Comparison of ENCODE assay signal across 8 cellular contexts in genomic region chr2:26016743-26017085, GRCh38. TPM values are rescaled to one million over a fixed set of nuclear protein-coding genes. Genes with fewer than 3 reads are reported as not detected.
DNase-seq lines count a peak whose midpoint lies in the region; ATAC-seq, FAIRE-seq and TF ChIP-seq lines count a peak whose summit lies in the region.
"Not testable (repeated sequence)": the region's sequence is repeated elsewhere in the genome, so short reads cannot be mapped to it uniquely, and the experiment has no call there.

No MANE protein-coding gene starts in this region.

- H4K20me1 ChIP-seq in GM23338 (replicated peaks; ENCODE audit: insufficient read depth), result not testable (repeated sequence)

- in situ Hi-C loops in gastrocnemius medialis (cut with MboI; ENCODE audit: low sequenced_read_pairs in 4 of 4), result not testable (repeated sequence)

- H3K14ac ChIP-seq in mesenchymal stem cell (ENCODE audit: low read length in 2 of 2), result not testable (repeated sequence)

- intact Hi-C loops in ascending aorta (cut with DNase I); esophagus squamous epithelium (cut with DNase I); gastrocnemius medialis (cut with DNase I; ENCODE audit: low total_unique reads); upper lobe of right lung (cut with DNase I): not testable (repeated sequence)

- not testable (repeated sequence) for H4K91ac ChIP-seq in mesenchymal stem cell (ENCODE audit: low read length)

- H3K9ac ChIP-seq in mesenchymal stem cell (ENCODE audit: low read length), result peak overlapping the region; percentile 25
- H3K9ac ChIP-seq in subcutaneous abdominal adipose tissue (ENCODE audit: low read length in 5 of 5), result peak overlapping the region in 2 of 5 donors; percentile 42 to 77

- 0 out of 2 replicates have a peak overlapping the region, but pooled peaks have one; percentile 52 for H2AFZ ChIP-seq in GM23338
- not testable (repeated sequence) for H2AFZ ChIP-seq in mesenchymal stem cell (ENCODE audit: low read depth, low read length)

- not testable (repeated sequence) for TF ChIP-seq RAD21 in A549 (conservative IDR thresholded peaks at IDR 0.05 in 1 of 2, IDR thresholded peaks at IDR 0.05 in 1 of 2)

- H4K8ac ChIP-seq in mesenchymal stem cell (ENCODE audit: low read length), result not testable (repeated sequence)

- 98% methylated on average over 5 of the region's 5 CpGs for WGBS in A549 (ENCODE audit: missing lambda C conversion rate)
- WGBS in esophagus squamous epithelium, 2 donors, result 72 to 80% methylated on average over 5 of the region's 5 CpGs
- 96% methylated on average over 5 of the region's 5 CpGs for WGBS in mesenchymal stem cell

- not testable (repeated sequence) for H3K79me2 ChIP-seq in GM23338 (replicated peaks; ENCODE audit: insufficient read depth)

- H3K27ac ChIP-seq in A549, result peak overlapping the region; percentile 73 to 93
- not testable (repeated sequence) for H3K27ac ChIP-seq in GM23338 (ENCODE audit: low read depth); mesenchymal stem cell (ENCODE audit: low read length, poor library complexity, severe bottlenecking)
- H3K27ac ChIP-seq in ascending aorta, result peak overlapping the region; percentile 64 to 72
- peak overlapping the region; percentile 31 to 93 (median 86) for H3K27ac ChIP-seq in esophagus squamous epithelium
- peak overlapping the region; percentile 74 to 95 (median 90) for H3K27ac ChIP-seq in gastrocnemius medialis
- H3K27ac ChIP-seq in subcutaneous abdominal adipose tissue (ENCODE audit: low read depth, low read length), result peak overlapping the region; percentile 53
- H3K27ac ChIP-seq in upper lobe of right lung, result peak overlapping the region; percentile 43

- peaks cover 20% of the 10 kb centered on the region for H3K4me1 Mint-ChIP-seq in GM23338

- H3K27me3 Mint-ChIP-seq in GM23338 (ENCODE audit: insufficient read depth, low read depth, poor library complexity), result not testable (repeated sequence)

- not testable (repeated sequence) for H3K9me3 ChIP-seq in A549; ascending aorta; esophagus squamous epithelium; mesenchymal stem cell (ENCODE audit: control insufficient read depth, low read length); gastrocnemius medialis; subcutaneous abdominal adipose tissue (ENCODE audit: control insufficient read depth in 5 of 5, low read length in 5 of 5); upper lobe of right lung

- not testable (repeated sequence) for H3K4me3 ChIP-seq in A549; GM23338; esophagus squamous epithelium; mesenchymal stem cell (ENCODE audit: insufficient read depth in 1 of 2, low read depth in 1 of 2, low read length in 2 of 2); gastrocnemius medialis; subcutaneous abdominal adipose tissue (ENCODE audit: low read depth in 1 of 5, low read length in 5 of 5); upper lobe of right lung
- peak overlapping the region in 1 of 2 donors; percentile 32 for H3K4me3 ChIP-seq in ascending aorta

- H3K27me3 ChIP-seq in GM23338 (ENCODE audit: insufficient read depth); ascending aorta; esophagus squamous epithelium; mesenchymal stem cell (ENCODE audit: control insufficient read depth in 1 of 2, insufficient read depth in 1 of 2, low read length in 2 of 2); gastrocnemius medialis; subcutaneous abdominal adipose tissue (ENCODE audit: control insufficient read depth in 5 of 5, insufficient read depth in 4 of 5, low read length in 5 of 5); upper lobe of right lung: not testable (repeated sequence)

- H3K23ac ChIP-seq in mesenchymal stem cell (ENCODE audit: low read length in 2 of 2), result not testable (repeated sequence)

- not testable (repeated sequence) for H3K36me3 Mint-ChIP-seq in GM23338 (ENCODE audit: low read depth)

- H2BK120ac ChIP-seq in mesenchymal stem cell (ENCODE audit: low read depth, low read length), result not testable (repeated sequence)

- H2BK12ac ChIP-seq in mesenchymal stem cell (ENCODE audit: low read length in 2 of 2), result not testable (repeated sequence)

- TF ChIP-seq EP300 in A549 (IDR thresholded peaks at IDR 0.05), result not testable (repeated sequence)

- H2BK15ac ChIP-seq in mesenchymal stem cell (ENCODE audit: low read depth, poor library complexity, severe bottlenecking), result not testable (repeated sequence)

- H3K4ac ChIP-seq in mesenchymal stem cell (ENCODE audit: low read depth in 1 of 2, low read length in 2 of 2), result not testable (repeated sequence)

- H3K4me2 ChIP-seq in A549; GM23338; mesenchymal stem cell (ENCODE audit: low read length, poor library complexity, severe bottlenecking): not testable (repeated sequence)

- CTCF ChIA-PET in A549 (lab: Yijun Ruan, JAX), result interaction anchor here (0.6 to 6.3 kb wide), 9 partner anchors 9 to 168 kb away, joined by 3 to 52 read pairs (median 10); partner anchors contain the start of gene RAB10

- POLR2A ChIA-PET in A549 (lab: Yijun Ruan, JAX), result interaction anchor here (2.9 kb wide), 1 partner anchor 18 kb away, joined by 38 read pairs; the partner anchor contains the start of gene RAB10

- not testable (repeated sequence) for TF ChIP-seq POLR2A in A549 (IDR thresholded peaks at IDR 0.05; ENCODE audit: low read length); esophagus squamous epithelium (IDR thresholded peaks at IDR 0.05); gastrocnemius medialis (IDR thresholded peaks at IDR 0.05)

- H2AK5ac ChIP-seq in mesenchymal stem cell (ENCODE audit: low read length, severe bottlenecking), result peak overlapping the region; percentile 57

- H3K4me1 ChIP-seq in A549, result peaks cover 83% of the 10 kb centered on the region
- not testable (repeated sequence) for H3K4me1 ChIP-seq in GM23338 (ENCODE audit: insufficient read depth)
- peaks cover 5 to 22% of the 10 kb centered on the region in 2 donors for H3K4me1 ChIP-seq in ascending aorta
- H3K4me1 ChIP-seq in esophagus squamous epithelium, result peaks cover 39 to 91% (median 41%) of the 10 kb centered on the region in 3 donors
- H3K4me1 ChIP-seq in mesenchymal stem cell (ENCODE audit: control insufficient read depth, insufficient read depth, low read depth, low read length), result peaks cover 19% of the 10 kb centered on the region
- H3K4me1 ChIP-seq in gastrocnemius medialis, result peaks cover 25 to 36% of the 10 kb centered on the region in 2 donors
- H3K4me1 ChIP-seq in subcutaneous abdominal adipose tissue (ENCODE audit: control insufficient read depth in 5 of 5, insufficient read depth in 5 of 5, low read length in 5 of 5), result peaks cover 9 to 33% (median 23%) of the 10 kb centered on the region in 5 donors
- H3K4me1 ChIP-seq in upper lobe of right lung, result peaks cover 28% of the 10 kb centered on the region

- H3K79me1 ChIP-seq in mesenchymal stem cell (replicated peaks; ENCODE audit: low read length, poor library complexity, severe bottlenecking), result not testable (repeated sequence)

- not testable (repeated sequence) for H3K27ac Mint-ChIP-seq in GM23338

- not testable (repeated sequence) for H2BK5ac ChIP-seq in mesenchymal stem cell (ENCODE audit: low read depth, low read length, poor library complexity, severe bottlenecking)

- FAIRE-seq in A549 (lab: Jason Lieb, UNC), result not testable (repeated sequence)

- H3K36me3 ChIP-seq in GM23338 (ENCODE audit: insufficient read depth); ascending aorta; esophagus squamous epithelium; mesenchymal stem cell (ENCODE audit: control insufficient read depth in 1 of 2, insufficient read depth in 2 of 2, low read depth in 1 of 2, low read length in 2 of 2); gastrocnemius medialis; subcutaneous abdominal adipose tissue (ENCODE audit: control insufficient read depth in 5 of 5, insufficient read depth in 5 of 5, low read length in 5 of 5); upper lobe of right lung: not testable (repeated sequence)

- ATAC-seq in A549, GM23338, gastrocnemius medialis, upper lobe of right lung: not testable (repeated sequence)

- not testable (repeated sequence) for DNase-seq in A549 (ENCODE audit: low read depth in 1 of 2, low spot score in 1 of 2); GM23338 (ENCODE audit: low spot score); ascending aorta (ENCODE audit: low spot score in 2 of 2); esophagus squamous epithelium (lab: John Stamatoyannopoulos, UW); mesenchymal stem cell; gastrocnemius medialis
- peak; percentile 48 for DNase-seq in upper lobe of right lung

- H3F3A ChIP-seq in GM23338 (replicated peaks; ENCODE audit: low read depth), result not testable (repeated sequence)

- not testable (repeated sequence) for H3K9me2 ChIP-seq in GM23338 (ENCODE audit: insufficient read depth)

- not testable (repeated sequence) for H3K18ac ChIP-seq in mesenchymal stem cell (ENCODE audit: low read depth in 1 of 2, low read length in 2 of 2)

- TF ChIP-seq CTCF in A549 (IDR thresholded peaks at IDR 0.05); GM23338 (conservative IDR thresholded peaks at IDR 0.05; ENCODE audit: low read depth in 2 of 2); ascending aorta (IDR thresholded peaks at IDR 0.05); esophagus squamous epithelium (IDR thresholded peaks at IDR 0.05); gastrocnemius medialis (IDR thresholded peaks at IDR 0.05 in 4 of 5, conservative IDR thresholded peaks at IDR 0.05 in 1 of 5); upper lobe of right lung (IDR thresholded peaks at IDR 0.05): not testable (repeated sequence)

- not testable (repeated sequence) for H3K9me3 Mint-ChIP-seq in GM23338

- not testable (repeated sequence) for H3K4me3 Mint-ChIP-seq in GM23338

RNA-seq across cellular contexts. Expression of gene RAB10, which starts 17.2 kb away (rescaled TPM):
- polyA plus RNA-seq in A549 (2011; rRNA removed) (332 and 692 TPM in 2 replicates), A549 (2017; fragmentation: RNase III; extraction: RNeasy Plus Mini Kit Qiagen cat#74134 plus additional on column Dnase treatment) (256 to 289 TPM (median 272 TPM) in 3 replicates), GM23338 (2016; fragmentation: Nextera tagmentation; extraction: Ambion mirVana) (119 and 143 TPM in 2 replicates)
- polyA plus RNA-seq in A549 (2012; cell fraction: cytosol; rRNA removed), result 132 and 139 TPM in 2 replicates
- 112 and 147 TPM in 2 replicates for polyA plus RNA-seq in A549 (2012; cell fraction: nucleus; rRNA removed)
- polyA minus RNA-seq in A549 (2011; rRNA and poly(A)+ RNA removed), result 108 and 123 TPM in 2 replicates
- 102 and 116 TPM in 2 replicates for total RNA-seq in GM23338 (2014; rRNA removed; shearing (Covaris generic))
- total RNA-seq in ascending aorta (181 TPM), esophagus squamous epithelium (100 to 1,000 TPM; 214 to 388 (median 335) TPM), gastrocnemius medialis (100 to 1,000 TPM; 138 to 234 (median 168) TPM), upper lobe of right lung (111 TPM)
- polyA plus RNA-seq in mesenchymal stem cell (2013, experiment 1 of 2), result 106 TPM
- 107 TPM for polyA plus RNA-seq in mesenchymal stem cell (2013, experiment 2 of 2)

RNA-seq across cellular contexts. Expression of gene KIF3C, which starts 34.4 kb away (rescaled TPM):
- polyA plus RNA-seq in A549 (2011; rRNA removed) (17.1 and 20.1 TPM in 2 replicates), A549 (2017; fragmentation: RNase III; extraction: RNeasy Plus Mini Kit Qiagen cat#74134 plus additional on column Dnase treatment) (57.4 to 80.8 TPM (median 77.4 TPM) in 3 replicates), GM23338 (2016; fragmentation: Nextera tagmentation; extraction: Ambion mirVana) (14.9 and 16.7 TPM in 2 replicates)
- 18.2 and 20.9 TPM in 2 replicates for polyA plus RNA-seq in A549 (2012; cell fraction: cytosol; rRNA removed)
- 20.5 and 20.6 TPM in 2 replicates for polyA plus RNA-seq in A549 (2012; cell fraction: nucleus; rRNA removed)
- 34.3 and 36.5 TPM in 2 replicates for polyA minus RNA-seq in A549 (2011; rRNA and poly(A)+ RNA removed)
- 34.6 and 40.0 TPM in 2 replicates for total RNA-seq in GM23338 (2014; rRNA removed; shearing (Covaris generic))
- total RNA-seq in ascending aorta (11.9 TPM), esophagus squamous epithelium (1 to 10 TPM; 1.3 to 3.4 (median 1.8) TPM), gastrocnemius medialis (1 to 10 TPM; 1.1 to 4.4 (median 2.1) TPM), upper lobe of right lung (6.5 TPM)
- 16.9 TPM for polyA plus RNA-seq in mesenchymal stem cell (2013, experiment 1 of 2)
- 15.9 TPM for polyA plus RNA-seq in mesenchymal stem cell (2013, experiment 2 of 2)
